21 cellular contexts compared by ENCODE assay signal in the genomic region with DNA sequence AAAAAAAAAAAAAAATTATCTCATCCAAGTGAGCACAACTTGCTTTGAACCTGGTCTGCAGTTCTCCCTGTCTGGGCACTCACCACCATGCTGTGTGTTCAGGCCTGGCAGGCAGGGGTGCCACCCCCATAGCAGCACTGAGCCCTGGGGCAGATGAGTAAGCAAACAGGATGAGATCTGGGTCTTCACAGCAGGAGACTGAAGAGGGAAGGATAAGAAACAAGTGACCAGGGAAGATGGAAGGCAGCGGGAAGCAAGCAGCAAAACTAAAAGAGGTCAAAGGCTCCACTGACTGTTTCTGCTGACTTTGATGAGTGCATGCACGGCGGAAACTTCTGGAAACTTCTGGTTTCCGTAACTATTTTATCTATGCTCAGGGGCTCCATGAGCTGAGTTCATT.
DNase-seq lines count a peak whose midpoint lies in the region; ATAC-seq and TF ChIP-seq lines count a peak whose summit lies in the region.
"Had no signal": no experiment of that assay in that cellular context is flagged by ENCODE, and none has a peak within 500 bp of the region (broad histone marks: within the 10 kb centered on the region; RNA-seq: fewer than 3 reads in every experiment).

No MANE protein-coding gene starts in this region.

- no peaks in the 10 kb centered on the region for H3K9me3 Mint-ChIP-seq in activated naive CD4-positive, alpha-beta T cell treated with anti-CD3 and anti-CD28 coated beads, Interleukin-2, amount 50 U/mL, for 24 hours
- H3K9me3 Mint-ChIP-seq in endothelial cell (ENCODE audit: unreplicated experiment) = no peaks in the 10 kb centered on the region
- H3K9me3 Mint-ChIP-seq in osteocyte (ENCODE audit: unreplicated experiment) = no peaks in the 10 kb centered on the region

- H3K36me3 ChIP-seq in body of pancreas (replicated peaks in 1 of 2; ENCODE audit: insufficient read depth in 1 of 2, low read depth in 2 of 2) = no peaks in the 10 kb centered on the region
- H3K36me3 ChIP-seq: esophagus muscularis mucosa, SJSA1, upper lobe of right lung had no signal

- no peak for TF ChIP-seq POLR2A in body of pancreas (IDR thresholded peaks at IDR 0.05)

- H3K36me3 Mint-ChIP-seq in activated naive CD4-positive, alpha-beta T cell treated with anti-CD3 and anti-CD28 coated beads, Interleukin-2, amount 50 U/mL, for 24 hours = no peaks in the 10 kb centered on the region
- H3K36me3 Mint-ChIP-seq in endothelial cell (ENCODE audit: low read depth, unreplicated experiment) (peaks cover 13% of the 10 kb centered on the region), osteocyte (ENCODE audit: unreplicated experiment) (no peaks in the 10 kb centered on the region)
- H3K36me3 Mint-ChIP-seq: CD14-positive monocyte had no signal

- no peaks in the 10 kb centered on the region for H3K27me3 ChIP-seq in body of pancreas
- H3K27me3 ChIP-seq: esophagus muscularis mucosa, SJSA1, upper lobe of right lung had no signal

- H3K4me3 Mint-ChIP-seq in activated naive CD4-positive, alpha-beta T cell treated with anti-CD3 and anti-CD28 coated beads, Interleukin-2, amount 50 U/mL, for 24 hours = no peak overlapping the region
- H3K4me3 Mint-ChIP-seq in endothelial cell (ENCODE audit: unreplicated experiment) (no peak overlapping the region), osteocyte (ENCODE audit: unreplicated experiment) (no peak overlapping the region)
- H3K4me3 Mint-ChIP-seq: activated CD4-positive, alpha-beta T cell treated with anti-CD3 and anti-CD28 coated beads for 36 hours; CD14-positive monocyte had no signal

- ATAC-seq in body of pancreas = no peak
- ATAC-seq: activated CD4-positive, alpha-beta T cell treated with anti-CD3 and anti-CD28 coated beads for 36 hours; sciatic nerve; upper lobe of right lung had no signal

- POLR2A ChIA-PET in RWPE1 (lab: Yijun Ruan, JAX; ENCODE audit: low non-redundant PET) = no interaction called here

- H3K27ac Mint-ChIP-seq in activated naive CD4-positive, alpha-beta T cell treated with anti-CD3 and anti-CD28 coated beads, Interleukin-2, amount 50 U/mL, for 24 hours = peak overlapping the region; percentile 15
- H3K27ac Mint-ChIP-seq in endothelial cell (ENCODE audit: unreplicated experiment) (peak overlapping the region; percentile 36), osteocyte (ENCODE audit: unreplicated experiment) (peak overlapping the region; percentile 79)
- H3K27ac Mint-ChIP-seq: activated CD4-positive, alpha-beta T cell treated with anti-CD3 and anti-CD28 coated beads for 36 hours; CD14-positive monocyte had no signal

- peaks cover 9% of the 10 kb centered on the region for H3K4me1 Mint-ChIP-seq in activated naive CD4-positive, alpha-beta T cell treated with anti-CD3 and anti-CD28 coated beads, Interleukin-2, amount 50 U/mL, for 24 hours
- peaks cover 68% of the 10 kb centered on the region for H3K4me1 Mint-ChIP-seq in endothelial cell (ENCODE audit: unreplicated experiment)
- H3K4me1 Mint-ChIP-seq in osteocyte (ENCODE audit: unreplicated experiment) = peaks cover 61% of the 10 kb centered on the region
- H3K4me1 Mint-ChIP-seq: CD14-positive monocyte had no signal

- DNase-seq in activated naive CD4-positive, alpha-beta T cell (lab: John Stamatoyannopoulos, UW) = no peak
- peak; percentile 42 for DNase-seq in RWPE1 (ENCODE audit: low spot score)
- no peak for DNase-seq in endothelial cell (ENCODE audit: low spot score)
- DNase-seq in osteocyte (ENCODE audit: extremely low spot score, unreplicated experiment) = peak; percentile 89
- no peak for DNase-seq in body of pancreas
- DNase-seq in activated CD8-positive, alpha-beta memory T cell treated with anti-CD3 and anti-CD28 coated beads for 24 hours = no peak
- DNase-seq in anterior cingulate cortex (lab: John Stamatoyannopoulos, UW) = no peak
- DNase-seq: activated CD4-positive, alpha-beta T cell treated with anti-CD3 and anti-CD28 coated beads for 36 hours; activated CD8-positive, alpha-beta memory T cell treated with anti-CD3 and anti-CD28 coated beads, Interleukin-2, amount 50 U/mL, for 4 hours; activated gamma-delta T cell treated with Interleukin-2 at 50 U/mL for 16 hours; dermis blood vessel endothelial cell; NCI-H2029; NCI-H524 treated with DMSO at 0.1 percent for 48 hours; nucleus accumbens; stimulated activated CD4-positive, alpha-beta T cell treated with anti-CD3 and anti-CD28 coated beads, Interleukin-2, amount 100 ng/mL, for 24 hours; upper lobe of right lung had no signal

- WGBS in body of pancreas, 2 donors = 77% methylated on average over 4 of the region's 4 CpGs

- peaks cover 7% of the 10 kb centered on the region for H3K4me1 ChIP-seq in body of pancreas
- H3K4me1 ChIP-seq: esophagus muscularis mucosa, SJSA1, upper lobe of right lung had no signal

- intact Hi-C loops in body of pancreas (cut with DNase I) = no loop called here

- H3K27ac ChIP-seq in RWPE1 (no peak overlapping the region), body of pancreas (no peak overlapping the region)
- H3K27ac ChIP-seq: esophagus muscularis mucosa, SJSA1, upper lobe of right lung had no signal

- TF ChIP-seq CTCF in RWPE1 (conservative IDR thresholded peaks at IDR 0.05; ENCODE audit: low read depth) (no peak), endothelial cell (IDR thresholded peaks at IDR 0.05; ENCODE audit: unreplicated experiment) (no peak), osteocyte (IDR thresholded peaks at IDR 0.05) (no peak), body of pancreas (IDR thresholded peaks at IDR 0.05) (no peak)

- CTCF ChIA-PET in RWPE1 (lab: Yijun Ruan, JAX) = no interaction called here

- H3K27me3 Mint-ChIP-seq in activated naive CD4-positive, alpha-beta T cell treated with anti-CD3 and anti-CD28 coated beads, Interleukin-2, amount 50 U/mL, for 24 hours = no peaks in the 10 kb centered on the region
- H3K27me3 Mint-ChIP-seq in endothelial cell (ENCODE audit: unreplicated experiment) (peaks cover 7% of the 10 kb centered on the region), osteocyte (ENCODE audit: unreplicated experiment) (no peaks in the 10 kb centered on the region)
- H3K27me3 Mint-ChIP-seq: activated CD4-positive, alpha-beta T cell treated with anti-CD3 and anti-CD28 coated beads for 36 hours had no signal

- no peaks in the 10 kb centered on the region for H3K9me3 ChIP-seq in body of pancreas
- H3K9me3 ChIP-seq: esophagus muscularis mucosa, SJSA1, upper lobe of right lung had no signal

- H3K4me3 ChIP-seq in body of pancreas = no peak overlapping the region
- H3K4me3 ChIP-seq: esophagus muscularis mucosa, SJSA1, upper lobe of right lung had no signal

Comparison
In these comparisons a context has a peak if more than half of its experiments do, and no peak if none do; other contexts are left out.
1. H3K27ac Mint-ChIP-seq: peak in every context shown above with its lines; median percentile 79 in osteocyte; 36 in endothelial cell; 15 in activated naive CD4-positive, alpha-beta T cell treated with anti-CD3 and anti-CD28 coated beads, Interleukin-2, amount 50 U/mL, for 24 hours.
2. DNase-seq: peak in RWPE1 (single experiment) and osteocyte (single experiment); none in activated naive CD4-positive, alpha-beta T cell (0 of 4), endothelial cell (single experiment), body of pancreas (0 of 4), activated CD8-positive, alpha-beta memory T cell treated with anti-CD3 and anti-CD28 coated beads for 24 hours (single experiment) and anterior cingulate cortex (0 of 58).